Comparison of ENCODE assay signal across 7 cellular contexts in genomic region chr5:142965258-142966145, GRCh38.
DNase-seq lines count a peak whose midpoint lies in the region; ATAC-seq and TF ChIP-seq lines count a peak whose summit lies in the region.
"Not testable (repeated sequence)": the region's sequence is repeated elsewhere in the genome, so short reads cannot be mapped to it uniquely, and the experiment has no call there.

No MANE protein-coding gene starts in this region.

- H2BK12ac ChIP-seq in mesenchymal stem cell (ENCODE audit: low read length in 2 of 2), result not testable (repeated sequence)

- H3K4me2 ChIP-seq in mesenchymal stem cell (ENCODE audit: low read length, poor library complexity, severe bottlenecking), result not testable (repeated sequence)

- H2AFZ ChIP-seq in mesenchymal stem cell (ENCODE audit: low read depth, low read length), result not testable (repeated sequence)

- H3K4me3 Mint-ChIP-seq in WTC11, result not testable (repeated sequence)

- not testable (repeated sequence) for ATAC-seq in WTC11, gastroesophageal sphincter
- peak; percentile 60 for ATAC-seq in sciatic nerve

- H3K9ac ChIP-seq in mesenchymal stem cell (ENCODE audit: low read length), result not testable (repeated sequence)

- not testable (repeated sequence) for H3K4me3 ChIP-seq in GM06990 (replicated peaks; ENCODE audit: low read depth, low read length); breast epithelium; gastroesophageal sphincter; mesenchymal stem cell (ENCODE audit: insufficient read depth in 1 of 2, low read depth in 1 of 2, low read length in 2 of 2)

- H3K4ac ChIP-seq in mesenchymal stem cell (ENCODE audit: low read depth in 1 of 2, low read length in 2 of 2), result not testable (repeated sequence)

- TF ChIP-seq EP300 in gastroesophageal sphincter (IDR thresholded peaks at IDR 0.05), result not testable (repeated sequence)

- intact Hi-C loops in breast epithelium (cut with DNase I; ENCODE audit: low total_unique reads); sciatic nerve (cut with DNase I): not testable (repeated sequence)

- H3K27ac ChIP-seq in breast epithelium, gastroesophageal sphincter: not testable (repeated sequence)
- peak overlapping the region; percentile 10 for H3K27ac ChIP-seq in mesenchymal stem cell (ENCODE audit: low read length, poor library complexity, severe bottlenecking)

- not testable (repeated sequence) for H3K36me3 ChIP-seq in GM06990 (ENCODE audit: control insufficient read depth, insufficient read depth, low read length); breast epithelium; gastroesophageal sphincter; mesenchymal stem cell (ENCODE audit: control insufficient read depth in 1 of 2, insufficient read depth in 2 of 2, low read depth in 1 of 2, low read length in 2 of 2)

- TF ChIP-seq POLR2A in breast epithelium (IDR thresholded peaks at IDR 0.05); gastroesophageal sphincter (IDR thresholded peaks at IDR 0.05): not testable (repeated sequence)

- not testable (repeated sequence) for H3K9me3 ChIP-seq in breast epithelium; gastroesophageal sphincter; mesenchymal stem cell (ENCODE audit: control insufficient read depth, low read length)

- not testable (repeated sequence) for H3K36me3 Mint-ChIP-seq in WTC11

- H2BK5ac ChIP-seq in mesenchymal stem cell (ENCODE audit: low read depth, low read length, poor library complexity, severe bottlenecking), result not testable (repeated sequence)

- H2AK5ac ChIP-seq in mesenchymal stem cell (ENCODE audit: low read length, severe bottlenecking), result not testable (repeated sequence)

- not testable (repeated sequence) for H2BK15ac ChIP-seq in mesenchymal stem cell (ENCODE audit: low read depth, poor library complexity, severe bottlenecking)

- not testable (repeated sequence) for H3K79me1 ChIP-seq in mesenchymal stem cell (replicated peaks; ENCODE audit: low read length, poor library complexity, severe bottlenecking)

- not testable (repeated sequence) for H3K4me1 ChIP-seq in breast epithelium; mesenchymal stem cell (ENCODE audit: control insufficient read depth, insufficient read depth, low read depth, low read length)
- H3K4me1 ChIP-seq in gastroesophageal sphincter, result peaks cover 0 to 21% (median 0%) of the 10 kb centered on the region in 3 donors

- not testable (repeated sequence) for H3K18ac ChIP-seq in mesenchymal stem cell (ENCODE audit: low read depth in 1 of 2, low read length in 2 of 2)

- H3K27me3 Mint-ChIP-seq in WTC11 (ENCODE audit: low read depth), result not testable (repeated sequence)

- TF ChIP-seq CTCF in GM06990 (IDR thresholded peaks at IDR 0.05; ENCODE audit: insufficient read depth, low read length, poor library complexity, severe bottlenecking) (peak; percentile 6), WTC11 (IDR thresholded peaks at IDR 0.05) (peak; percentile 61), breast epithelium (IDR thresholded peaks at IDR 0.05) (peak in 2 of 3 donors; percentile 24 to 40), gastroesophageal sphincter (IDR thresholded peaks at IDR 0.05) (peak; percentile 41 to 65 (median 62))

- H2BK120ac ChIP-seq in mesenchymal stem cell (ENCODE audit: low read depth, low read length), result not testable (repeated sequence)

- H3K23ac ChIP-seq in mesenchymal stem cell (ENCODE audit: low read length in 2 of 2), result not testable (repeated sequence)

- 35 to 69% methylated on average over 6 to 12 of the region's 17 CpGs for WGBS in gastroesophageal sphincter (ENCODE audit: low coverage in 1 of 2), 2 donors
- 92% methylated on average over 6 of the region's 17 CpGs for WGBS in mesenchymal stem cell

- not testable (repeated sequence) for H3K4me1 Mint-ChIP-seq in WTC11

- CTCF ChIA-PET in WTC11 (lab: Charles Lee), result interaction anchor here (0.8 to 1.0 kb wide), 3 partner anchors 16 to 43 kb away, joined by 3 read pairs; no protein-coding TSS in a partner anchor

- not testable (repeated sequence) for H3K27ac Mint-ChIP-seq in WTC11

- not testable (repeated sequence) for H4K8ac ChIP-seq in mesenchymal stem cell (ENCODE audit: low read length)

- not testable (repeated sequence) for H3K14ac ChIP-seq in mesenchymal stem cell (ENCODE audit: low read length in 2 of 2)

- H4K91ac ChIP-seq in mesenchymal stem cell (ENCODE audit: low read length), result not testable (repeated sequence)

- DNase-seq in GM06990 (ENCODE audit: extremely low read depth, insufficient read length); breast epithelium (ENCODE audit: low spot score in 2 of 2); mesenchymal stem cell: not testable (repeated sequence)
- DNase-seq in NCI-H2029 treated with DMSO at 0.1 percent for 48 hours (lab: John Stamatoyannopoulos, UW), result peak; percentile 67
- DNase-seq in WTC11 (ENCODE audit: low spot score), result peak; percentile 65
- peak; percentile 69 for DNase-seq in sciatic nerve (ENCODE audit: low spot score)

- H3K9me3 Mint-ChIP-seq in WTC11, result not testable (repeated sequence)

- not testable (repeated sequence) for H3K27me3 ChIP-seq in GM06990 (replicated peaks; ENCODE audit: control insufficient read depth, insufficient read depth, low read length); breast epithelium; gastroesophageal sphincter; mesenchymal stem cell (ENCODE audit: control insufficient read depth in 1 of 2, insufficient read depth in 1 of 2, low read length in 2 of 2)

- POLR2A ChIA-PET in WTC11 (lab: Charles Lee), result not testable (repeated sequence)

Comparison
In these comparisons a context has a peak if more than half of its experiments do, and no peak if none do; other contexts are left out.
1. CTCF ChIP-seq: peak in every context shown above with its lines; median percentile 62 in gastroesophageal sphincter; 61 in WTC11; 32 in breast epithelium; 6 in GM06990.